In the genomic region with DNA sequence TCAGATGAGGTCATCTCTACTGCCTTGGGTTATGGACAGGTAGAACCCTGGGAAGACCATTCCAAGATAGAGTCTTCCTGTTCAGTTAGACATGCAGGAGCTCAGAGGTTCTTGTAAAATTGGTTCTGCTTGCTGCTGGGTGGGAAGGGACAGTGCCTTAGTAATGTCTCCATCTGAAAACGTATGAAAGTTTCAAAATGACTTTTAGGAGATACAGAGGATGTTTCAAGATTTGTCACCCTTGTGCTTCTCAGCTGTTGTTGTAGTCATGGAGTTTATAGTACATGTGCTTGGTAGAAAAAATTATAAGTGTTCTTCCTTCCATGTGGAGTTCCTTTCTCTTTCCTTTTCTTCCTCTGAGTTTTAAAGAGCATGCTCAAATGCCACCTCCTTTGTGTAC, we compare ENCODE assay signal across 11 cellular contexts.
DNase-seq lines count a peak whose midpoint lies in the region; ATAC-seq, FAIRE-seq and TF ChIP-seq lines count a peak whose summit lies in the region.
"Had no signal": no experiment of that assay in that cellular context is flagged by ENCODE, and none has a peak within 500 bp of the region (broad histone marks: within the 10 kb centered on the region; RNA-seq: fewer than 3 reads in every experiment).

No MANE protein-coding gene starts in this region.

- no peak for DNase-seq in GM12892 (ENCODE audit: insufficient read length)
- DNase-seq in cardiac septum (ENCODE audit: low spot score): no peak
- no peak for DNase-seq in pancreas
- no peak for DNase-seq in HPDE6-E6E7 (ENCODE audit: extremely low spot score)
- no peak for DNase-seq in esophagus muscularis mucosa (ENCODE audit: extremely low spot score)
- DNase-seq: kidney, NCI-H526 treated with DMSO at 0.1 percent for 48 hours had no signal

- no peak for TF ChIP-seq EP300 in esophagus muscularis mucosa (IDR thresholded peaks at IDR 0.05)

- H3K4me3 ChIP-seq in pancreas (no peak overlapping the region), esophagus muscularis mucosa (no peak overlapping the region)

- H3K27me3 ChIP-seq in pancreas: no peaks in the 10 kb centered on the region
- no peaks in the 10 kb centered on the region for H3K27me3 ChIP-seq in esophagus muscularis mucosa

- ATAC-seq in GM19043 (IDR thresholded peaks at IDR 0.05; ENCODE audit: low read depth, unreplicated experiment): peak; percentile 84
- peak; percentile 96 for ATAC-seq in HG02798 (IDR thresholded peaks at IDR 0.05; ENCODE audit: poor library complexity, unreplicated experiment)
- peak; percentile 94 for ATAC-seq in HG03571 (IDR thresholded peaks at IDR 0.05; ENCODE audit: unreplicated experiment)
- no peak for ATAC-seq in pancreas

- 73 to 85% methylated on average over 1 of the region's 1 CpG for WGBS in pancreas, 2 donors
- 93% methylated on average over 1 of the region's 1 CpG for WGBS in esophagus muscularis mucosa

- H3K27ac ChIP-seq in pancreas (no peak overlapping the region), esophagus muscularis mucosa (replicated peaks in 1 of 4) (no peak overlapping the region)

- intact Hi-C loops in cardiac septum (cut with DNase I): no loop called here
- intact Hi-C loops in pancreas (cut with DNase I): no loop called here
- intact Hi-C loops in esophagus muscularis mucosa (cut with DNase I): no loop called here

- H3K4me1 ChIP-seq in pancreas (no peaks in the 10 kb centered on the region), esophagus muscularis mucosa (no peaks in the 10 kb centered on the region)

- no peaks in the 10 kb centered on the region for H3K9me3 ChIP-seq in pancreas
- H3K9me3 ChIP-seq in esophagus muscularis mucosa: no peaks in the 10 kb centered on the region

- TF ChIP-seq CTCF in pancreas (IDR thresholded peaks at IDR 0.05): no peak
- TF ChIP-seq CTCF in esophagus muscularis mucosa (IDR thresholded peaks at IDR 0.05): no peak

- H3K36me3 ChIP-seq in pancreas: no peaks in the 10 kb centered on the region
- no peaks in the 10 kb centered on the region for H3K36me3 ChIP-seq in esophagus muscularis mucosa

- TF ChIP-seq POLR2A in GM12892 (IDR thresholded peaks at IDR 0.05; ENCODE audit: low read depth, low read length): no peak
- no peak for TF ChIP-seq POLR2A in esophagus muscularis mucosa (IDR thresholded peaks at IDR 0.05; ENCODE audit: low read depth)

- FAIRE-seq in GM12892 (lab: Jason Lieb, UNC) (peak; percentile 73), pancreas (lab: Jason Lieb, UNC) (no peak)
- FAIRE-seq: endothelial cell of umbilical vein, kidney had no signal

Comparison
In these comparisons a context has a peak if more than half of its experiments do, and no peak if none do; other contexts are left out.
1. ATAC-seq: peak in GM19043 (single experiment), HG02798 (single experiment) and HG03571 (single experiment); none in pancreas (0 of 4).